28 cellular contexts compared by ENCODE assay signal in genomic region chr12:114425031-114425626, GRCh38. TPM values are rescaled to one million over a fixed set of nuclear protein-coding genes. Genes with fewer than 3 reads are reported as not detected.
DNase-seq lines count a peak whose midpoint lies in the region; ATAC-seq and TF ChIP-seq lines count a peak whose summit lies in the region.
"Had no signal": no experiment of that assay in that cellular context is flagged by ENCODE, and none has a peak within 500 bp of the region (broad histone marks: within the 10 kb centered on the region; RNA-seq: fewer than 3 reads in every experiment).

No MANE protein-coding gene starts in this region.

- CTCF ChIA-PET in BJ (lab: Yijun Ruan, JAX): interaction anchor here (0.6 to 1.6 kb wide), 7 partner anchors 16 to 445 kb away, joined by 3 to 4 read pairs (median 3); no protein-coding TSS in a partner anchor

- H3K4me1 Mint-ChIP-seq in HFFc6 (ENCODE audit: low read depth): peaks cover 20% of the 10 kb centered on the region
- H3K4me1 Mint-ChIP-seq: activated CD4-positive, alpha-beta T cell treated with anti-CD3 and anti-CD28 coated beads, Interleukin-2, amount 10 ng/mL, durations not matched to agents 7 days and 5 days; activated naive CD8-positive, alpha-beta T cell treated with anti-CD3 and anti-CD28 coated beads, Interleukin-2, amount 50 U/mL, for 24 hours; CD8-positive, alpha-beta memory T cell; WTC11 had no signal

- peak; percentile 69 for DNase-seq in BJ (ENCODE audit: low read depth)
- DNase-seq in HFFc6: peak; percentile 61
- DNase-seq in cardiac fibroblast (ENCODE audit: low read depth in 2 of 2): peak; percentile 50 to 69
- DNase-seq in left lobe of liver (ENCODE audit: low spot score): no peak
- no peak for DNase-seq in stimulated activated CD4-positive, alpha-beta T cell treated with anti-CD3 and anti-CD28 coated beads, Interleukin-4, amount 100 ng/mL, for 24 hours
- no peak for DNase-seq in germinal center (ENCODE audit: low spot score)
- DNase-seq: activated CD4-positive, alpha-beta T cell treated with anti-CD3 and anti-CD28 coated beads, Interleukin-2, amount 10 ng/mL, durations not matched to agents 7 days and 5 days; activated naive CD8-positive, alpha-beta T cell treated with anti-CD3 and anti-CD28 coated beads, Interleukin-2, amount 50 U/mL, for 24 hours; activated T-cell treated with anti-CD3 and anti-CD28 coated beads, Interleukin-2, amount 50 U/mL, for 4 hours; CD8-positive, alpha-beta memory T cell; dermis blood vessel endothelial cell; GDM1; heart right ventricle; kidney glomerular epithelial cell; mammary epithelial cell; NCI-H2171; NCI-H524 treated with DMSO at 0.1 percent for 48 hours; NK-92 treated with Interleukin-12 subunit alpha and Interleukin-12 subunit beta, amount 100 ng/mL, for 24 hours; PC-3; right cardiac atrium; Right ventricle myocardium superior; stimulated activated CD4-positive, alpha-beta T cell treated with anti-CD3 and anti-CD28 coated beads, Interleukin-2, amount 100 ng/mL, for 24 hours; T-helper 9 cell; upper lobe of left lung had no signal

- no peak overlapping the region for H3K4me3 ChIP-seq in BJ (ENCODE audit: low read depth, low read length)
- H3K4me3 ChIP-seq in cardiac fibroblast (replicated peaks in 1 of 2; ENCODE audit: low read depth in 2 of 2, low read length in 2 of 2): no peak overlapping the region
- H3K4me3 ChIP-seq: heart right ventricle, upper lobe of left lung had no signal

- H3K36me3 Mint-ChIP-seq in HFFc6 (ENCODE audit: low read depth): no peaks in the 10 kb centered on the region
- H3K36me3 Mint-ChIP-seq: CD8-positive, alpha-beta memory T cell; WTC11 had no signal

- H3K36me3 ChIP-seq in BJ (ENCODE audit: control insufficient read depth, insufficient read depth, low read length): no peaks in the 10 kb centered on the region
- H3K36me3 ChIP-seq: heart right ventricle, upper lobe of left lung had no signal

- ATAC-seq in left lobe of liver: peak; percentile 37
- ATAC-seq in GM19023 (IDR thresholded peaks at IDR 0.05; ENCODE audit: unreplicated experiment): no peak
- ATAC-seq: activated naive CD8-positive, alpha-beta T cell treated with anti-CD3 and anti-CD28 coated beads, Interleukin-2, amount 50 U/mL, for 24 hours; activated T-cell treated with anti-CD3 and anti-CD28 coated beads, Interleukin-2, amount 50 U/mL, for 4 hours; heart right ventricle; PC-3; WTC11 had no signal

- H3K9me3 Mint-ChIP-seq in HFFc6: no peaks in the 10 kb centered on the region
- H3K9me3 Mint-ChIP-seq: activated CD4-positive, alpha-beta T cell treated with anti-CD3 and anti-CD28 coated beads, Interleukin-2, amount 10 ng/mL, durations not matched to agents 7 days and 5 days; activated naive CD8-positive, alpha-beta T cell treated with anti-CD3 and anti-CD28 coated beads, Interleukin-2, amount 50 U/mL, for 24 hours; WTC11 had no signal

- H3K4me3 Mint-ChIP-seq in HFFc6: no peak overlapping the region
- H3K4me3 Mint-ChIP-seq: activated CD4-positive, alpha-beta T cell treated with anti-CD3 and anti-CD28 coated beads, Interleukin-2, amount 10 ng/mL, durations not matched to agents 7 days and 5 days; activated naive CD8-positive, alpha-beta T cell treated with anti-CD3 and anti-CD28 coated beads, Interleukin-2, amount 50 U/mL, for 24 hours; activated T-cell treated with anti-CD3 and anti-CD28 coated beads, Interleukin-2, amount 50 U/mL, for 4 hours; CD8-positive, alpha-beta memory T cell; WTC11 had no signal

- peaks cover 2% of the 10 kb centered on the region; the same call in 1 of the 2 replicates for H3K27me3 Mint-ChIP-seq in HFFc6 (ENCODE audit: insufficient read depth)
- H3K27me3 Mint-ChIP-seq: activated CD4-positive, alpha-beta T cell treated with anti-CD3 and anti-CD28 coated beads, Interleukin-2, amount 10 ng/mL, durations not matched to agents 7 days and 5 days had no signal

- no peak for TF ChIP-seq CTCF in BJ (IDR thresholded peaks at IDR 0.05; ENCODE audit: insufficient read depth, low read depth, low read length)
- no peak for TF ChIP-seq CTCF in HFFc6 (IDR thresholded peaks at IDR 0.05)
- no peak for TF ChIP-seq CTCF in cardiac fibroblast (IDR thresholded peaks at IDR 0.05; ENCODE audit: low read depth, low read length)

- peak overlapping the region; percentile 24; the same call in 1 of the 2 replicates for H3K27ac Mint-ChIP-seq in HFFc6
- H3K27ac Mint-ChIP-seq: activated CD4-positive, alpha-beta T cell treated with anti-CD3 and anti-CD28 coated beads, Interleukin-2, amount 10 ng/mL, durations not matched to agents 7 days and 5 days; activated naive CD8-positive, alpha-beta T cell treated with anti-CD3 and anti-CD28 coated beads, Interleukin-2, amount 50 U/mL, for 24 hours; CD8-positive, alpha-beta memory T cell; WTC11 had no signal

- POLR2A ChIA-PET in BJ (lab: Charles Lee): interaction anchor here (0.6 to 1.7 kb wide), 4 partner anchors 12 to 29 kb away, joined by 3 to 11 read pairs (median 4); no protein-coding TSS in a partner anchor

- no peaks in the 10 kb centered on the region for H3K27me3 ChIP-seq in BJ (ENCODE audit: control insufficient read depth, insufficient read depth, low read length)
- H3K27me3 ChIP-seq: upper lobe of left lung had no signal

RNA-seq across cellular contexts. Expression of gene TBX5, which starts 19.2 kb away (rescaled TPM):
- polyA plus RNA-seq in BJ (2011; rRNA removed): 29.1 and 30.8 TPM in 2 replicates
- 41.4 and 45.3 TPM in 2 replicates for polyA minus RNA-seq in BJ (2011; rRNA and poly(A)+ RNA removed)
- 10 to 100 TPM; 20.7 to 27.8 (median 24.3) TPM for total RNA-seq in HFFc6 (2021; fragmentation: NEBNext Ultra II Directional; extraction: Animal tissue kit (Norgen Biotek cat#: 25700))
- not detected for total RNA-seq in left lobe of liver
- total RNA-seq: activated CD4-positive, alpha-beta T cell treated with anti-CD3 and anti-CD28 coated beads, Interleukin-2, amount 10 ng/mL, durations not matched to agents 7 days and 5 days; activated T-cell treated with anti-CD3 and anti-CD28 coated beads, Interleukin-2, amount 50 U/mL, for 4 hours; CD8-positive, alpha-beta memory T cell; dermis blood vessel endothelial cell; LHCN-M2; mammary epithelial cell; PC-3 had no signal
- polyA plus RNA-seq: CD8-positive, alpha-beta memory T cell; mammary epithelial cell; neural cell had no signal

Comparison
In these comparisons a context has a peak if more than half of its experiments do, and no peak if none do; other contexts are left out.
1. DNase-seq: peak in BJ (single experiment), HFFc6 (single experiment) and cardiac fibroblast (2 of 2); none in left lobe of liver (single experiment), stimulated activated CD4-positive, alpha-beta T cell treated with anti-CD3 and anti-CD28 coated beads, Interleukin-4, amount 100 ng/mL, for 24 hours (single experiment) and germinal center (single experiment).
2. RNA of gene TBX5, which starts 19.2 kb away (total RNA-seq): 20.7 to 27.8 TPM in HFFc6; not detected in left lobe of liver (single experiment); every median in the first group is over 10 times any median in the second.